11 cellular contexts compared by ENCODE assay signal in genomic region chr5:96433066-96433447, GRCh38. TPM values are rescaled to one million over a fixed set of nuclear protein-coding genes. Genes with fewer than 3 reads are reported as not detected.
DNase-seq lines count a peak whose midpoint lies in the region; ATAC-seq and TF ChIP-seq lines count a peak whose summit lies in the region.
"Had no signal": no experiment of that assay in that cellular context is flagged by ENCODE, and none has a peak within 500 bp of the region (broad histone marks: within the 10 kb centered on the region; RNA-seq: fewer than 3 reads in every experiment).

Gene PCSK1, minus strand, starts transcription at chr5:96433248. Its CDS starts 206 bp downstream, at chr5:96433042.

- DNase-seq in NCI-H2029 treated with DMSO at 0.1 percent for 48 hours (lab: John Stamatoyannopoulos, UW) (peak; percentile 98), dorsolateral prefrontal cortex (peak in 7 of 10 donors; percentile 44 to 66 (median 56)), progenitor cell of endocrine pancreas (ENCODE audit: low spot score, unreplicated experiment) (no peak), T-cell (no peak), AG08396 (ENCODE audit: low spot score) (no peak)
- DNase-seq: colonic mucosa; stimulated activated naive CD8-positive, alpha-beta T cell treated with anti-CD3 and anti-CD28 coated beads, Interleukin-15, Interleukin-2, amounts not matched to agents 100 U/mL and 50 U/mL, for 24 hours; T1000 had no signal

- H3K36me3 Mint-ChIP-seq in progenitor cell of endocrine pancreas (ENCODE audit: insufficient read depth) = no peaks in the 10 kb centered on the region
- no peaks in the 10 kb centered on the region for H3K36me3 Mint-ChIP-seq in T-cell

- peak within 1 kb of the TSS; percentile 10 to 69 (median 56) for H3K4me3 ChIP-seq in dorsolateral prefrontal cortex
- H3K4me3 ChIP-seq: colonic mucosa had no signal

- peaks cover 2% of the 10 kb centered on the region for H3K4me1 Mint-ChIP-seq in progenitor cell of endocrine pancreas (ENCODE audit: low read depth)
- peaks cover 0 to 18% (median 12%) of the 10 kb centered on the region in 3 donors for H3K4me1 Mint-ChIP-seq in T-cell

- POLR2A ChIA-PET in T-cell (lab: Charles Lee) = no interaction called here

- ATAC-seq in GM18502 (IDR thresholded peaks at IDR 0.05; ENCODE audit: poor library complexity, unreplicated experiment) (peak; percentile 14), T-cell (replicated peaks in 1 of 4) (no peak), GM21526 (IDR thresholded peaks at IDR 0.05; ENCODE audit: low FRiP score, unreplicated experiment) (no peak), GM21619 (IDR thresholded peaks at IDR 0.05; ENCODE audit: unreplicated experiment) (no peak)

- H3K9me3 Mint-ChIP-seq in progenitor cell of endocrine pancreas (ENCODE audit: low read depth) = no peaks in the 10 kb centered on the region
- H3K9me3 Mint-ChIP-seq in T-cell = peaks cover 0 to 6% (median 0%) of the 10 kb centered on the region in 3 donors

- H3K4me3 Mint-ChIP-seq in progenitor cell of endocrine pancreas (ENCODE audit: low read depth) = peak within 1 kb of the TSS; percentile 35
- no peak within 1 kb of the TSS for H3K4me3 Mint-ChIP-seq in T-cell

- H3K27ac ChIP-seq in dorsolateral prefrontal cortex = peak within 1 kb of the TSS in 46 of 59 donors; percentile 5 to 83 (median 54)
- H3K27ac ChIP-seq: colonic mucosa had no signal

- no peak within 1 kb of the TSS for H3K27ac Mint-ChIP-seq in progenitor cell of endocrine pancreas
- no peak within 1 kb of the TSS for H3K27ac Mint-ChIP-seq in T-cell

- H3K27me3 Mint-ChIP-seq in progenitor cell of endocrine pancreas (peaks cover 72% of the 10 kb centered on the region), T-cell (peaks cover 62 to 68% of the 10 kb centered on the region in 2 donors)

- TF ChIP-seq CTCF in dorsolateral prefrontal cortex (IDR thresholded peaks at IDR 0.05 in 54 of 56, conservative IDR thresholded peaks at IDR 0.05 in 2 of 56; ENCODE audit: low read depth in 1 of 56, partially characterized antibody in 56 of 56) (no peak), progenitor cell of endocrine pancreas (IDR thresholded peaks at IDR 0.05; ENCODE audit: unreplicated experiment) (no peak)

- peaks cover 0 to 42% (median 7%) of the 10 kb centered on the region in 45 donors for H3K27me3 ChIP-seq in dorsolateral prefrontal cortex

- intact Hi-C loops in dorsolateral prefrontal cortex (cut with DNase I) = no loop called here

- CTCF ChIA-PET in T-cell (lab: Charles Lee) = no interaction called here

RNA-seq across cellular contexts. Expression of gene PCSK1, which starts in this region (rescaled TPM):
- total RNA-seq in dorsolateral prefrontal cortex = 100 to 1,000 TPM in 6 of 120 experiments, 10 to 100 TPM in 114; 10.9 to 126 (median 52.2) TPM
- total RNA-seq in progenitor cell of endocrine pancreas = 1.9 and 2.0 TPM in 2 replicates
- not detected for total RNA-seq in T-cell

Comparison
In these comparisons a context has a peak if more than half of its experiments do, and no peak if none do; other contexts are left out.
1. DNase-seq: peak in NCI-H2029 treated with DMSO at 0.1 percent for 48 hours (single experiment) and dorsolateral prefrontal cortex (7 of 10); none in progenitor cell of endocrine pancreas (single experiment), T-cell (0 of 34) and AG08396 (single experiment).